1 cellular context compared by ENCODE assay signal in the genomic region with DNA sequence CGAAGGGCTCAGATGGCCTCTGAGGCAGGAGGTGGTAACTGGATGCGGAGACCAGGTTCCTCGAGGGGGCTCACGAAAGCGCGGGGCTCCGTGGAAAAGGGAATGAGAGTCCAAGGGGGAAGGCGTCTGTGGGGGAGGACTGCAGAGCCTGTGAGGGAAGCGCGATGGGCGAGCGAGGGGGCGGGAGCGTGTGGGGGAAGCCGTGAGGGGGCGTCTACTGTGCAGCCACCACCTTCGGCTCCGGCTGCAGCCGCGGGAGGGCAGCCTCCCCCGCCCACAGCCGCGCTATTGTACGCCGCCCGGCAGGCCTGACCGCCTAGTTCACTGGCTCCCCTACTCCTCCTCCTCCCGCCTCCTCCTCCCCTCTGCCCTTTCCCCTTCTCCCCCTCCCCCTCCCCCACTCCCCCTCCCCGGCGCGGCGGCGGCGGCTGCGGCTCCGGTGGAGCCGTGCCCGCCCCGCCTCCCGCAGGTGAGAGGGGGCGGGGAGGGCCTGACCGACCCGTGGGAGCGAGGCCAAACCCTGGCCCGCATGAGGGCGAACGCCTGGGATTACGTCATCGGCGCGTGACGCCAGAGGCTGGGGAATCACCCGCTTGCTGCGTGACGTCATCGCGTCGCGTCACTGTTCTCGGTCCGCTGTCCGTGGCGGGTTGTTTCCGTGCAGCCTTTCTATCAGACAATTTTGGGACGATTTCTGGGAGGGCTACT.
A peak's percentile ranks its signal among the peaks of the same experiment; 100 is the strongest.
TF ChIP-seq lines count a peak whose summit lies in the region.

PAK1 (minus strand) TSS at position 294 of the 708 bp plus-strand sequence. CDS start 81,574 bp downstream, outside the sequence.

TF ChIP-seq in HEK293, 187 proteins besides CTCF, POLR2A, EP300 and RAD21 (continued from another document and continues in another):
- TF ChIP-seq, protein P1, sequence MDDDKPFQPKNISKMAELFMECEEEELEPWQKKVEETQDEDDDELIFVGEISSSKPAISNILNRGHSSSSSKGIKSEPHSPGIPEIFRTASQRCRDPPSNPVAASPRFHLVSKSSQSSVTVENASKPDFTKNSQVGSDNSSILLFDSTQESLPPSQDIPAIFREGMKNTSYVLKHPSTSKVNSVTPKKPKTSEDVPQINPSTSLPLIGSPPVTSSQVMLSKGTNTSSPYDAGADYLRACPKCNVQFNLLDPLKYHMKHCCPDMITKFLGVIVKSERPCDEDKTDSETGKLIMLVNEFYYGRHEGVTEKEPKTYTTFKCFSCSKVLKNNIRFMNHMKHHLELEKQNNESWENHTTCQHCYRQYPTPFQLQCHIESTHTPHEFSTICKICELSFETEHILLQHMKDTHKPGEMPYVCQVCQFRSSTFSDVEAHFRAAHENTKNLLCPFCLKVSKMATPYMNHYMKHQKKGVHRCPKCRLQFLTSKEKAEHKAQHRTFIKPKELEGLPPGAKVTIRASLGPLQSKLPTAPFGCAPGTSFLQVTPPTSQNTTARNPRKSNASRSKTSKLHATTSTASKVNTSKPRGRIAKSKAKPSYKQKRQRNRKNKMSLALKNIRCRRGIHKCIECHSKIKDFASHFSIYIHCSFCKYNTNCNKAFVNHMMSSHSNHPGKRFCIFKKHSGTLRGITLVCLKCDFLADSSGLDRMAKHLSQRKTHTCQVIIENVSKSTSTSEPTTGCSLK (tag by site-specific recombination; IDR thresholded peaks at IDR 0.05) = no peak
- no peak for TF ChIP-seq MZF1 (tag by site-specific recombination; IDR thresholded peaks at IDR 0.05; ENCODE audit: borderline replicate concordance)
- no peak for TF ChIP-seq ZNF121 (tag by site-specific recombination; IDR thresholded peaks at IDR 0.05)
- TF ChIP-seq WT1 (tag by site-specific recombination; IDR thresholded peaks at IDR 0.05) = 0 out of 2 replicates have a peak, but pooled peaks have one; percentile 19
- peak; percentile 71; the same call in 1 of the 2 replicates for TF ChIP-seq ZFP37 (tag by site-specific recombination; IDR thresholded peaks at IDR 0.05)
- TF ChIP-seq, protein P2, sequence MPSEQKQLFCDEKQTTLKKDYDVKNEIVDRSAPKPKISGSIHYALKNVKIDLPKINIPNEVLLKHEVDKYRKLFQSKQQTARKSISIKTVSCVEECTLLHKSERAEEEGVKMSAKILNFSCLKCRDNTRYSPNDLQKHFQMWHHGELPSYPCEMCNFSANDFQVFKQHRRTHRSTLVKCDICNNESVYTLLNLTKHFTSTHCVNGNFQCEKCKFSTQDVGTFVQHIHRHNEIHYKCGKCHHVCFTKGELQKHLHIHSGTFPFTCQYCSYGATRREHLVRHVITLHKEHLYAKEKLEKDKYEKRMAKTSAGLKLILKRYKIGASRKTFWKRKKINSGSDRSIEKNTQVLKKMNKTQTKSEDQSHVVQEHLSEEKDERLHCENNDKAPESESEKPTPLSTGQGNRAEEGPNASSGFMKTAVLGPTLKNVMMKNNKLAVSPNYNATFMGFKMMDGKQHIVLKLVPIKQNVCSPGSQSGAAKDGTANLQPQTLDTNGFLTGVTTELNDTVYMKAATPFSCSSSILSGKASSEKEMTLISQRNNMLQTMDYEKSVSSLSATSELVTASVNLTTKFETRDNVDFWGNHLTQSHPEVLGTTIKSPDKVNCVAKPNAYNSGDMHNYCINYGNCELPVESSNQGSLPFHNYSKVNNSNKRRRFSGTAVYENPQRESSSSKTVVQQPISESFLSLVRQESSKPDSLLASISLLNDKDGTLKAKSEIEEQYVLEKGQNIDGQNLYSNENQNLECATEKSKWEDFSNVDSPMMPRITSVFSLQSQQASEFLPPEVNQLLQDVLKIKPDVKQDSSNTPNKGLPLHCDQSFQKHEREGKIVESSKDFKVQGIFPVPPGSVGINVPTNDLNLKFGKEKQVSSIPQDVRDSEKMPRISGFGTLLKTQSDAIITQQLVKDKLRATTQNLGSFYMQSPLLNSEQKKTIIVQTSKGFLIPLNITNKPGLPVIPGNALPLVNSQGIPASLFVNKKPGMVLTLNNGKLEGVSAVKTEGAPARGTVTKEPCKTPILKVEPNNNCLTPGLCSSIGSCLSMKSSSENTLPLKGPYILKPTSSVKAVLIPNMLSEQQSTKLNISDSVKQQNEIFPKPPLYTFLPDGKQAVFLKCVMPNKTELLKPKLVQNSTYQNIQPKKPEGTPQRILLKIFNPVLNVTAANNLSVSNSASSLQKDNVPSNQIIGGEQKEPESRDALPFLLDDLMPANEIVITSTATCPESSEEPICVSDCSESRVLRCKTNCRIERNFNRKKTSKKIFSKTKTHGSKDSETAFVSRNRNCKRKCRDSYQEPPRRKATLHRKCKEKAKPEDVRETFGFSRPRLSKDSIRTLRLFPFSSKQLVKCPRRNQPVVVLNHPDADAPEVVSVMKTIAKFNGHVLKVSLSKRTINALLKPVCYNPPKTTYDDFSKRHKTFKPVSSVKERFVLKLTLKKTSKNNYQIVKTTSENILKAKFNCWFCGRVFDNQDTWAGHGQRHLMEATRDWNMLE (tag by site-specific recombination; conservative IDR thresholded peaks at IDR 0.05; ENCODE audit: low read depth) = 0 out of 2 replicates have a peak, but pooled peaks have one; percentile 30
- TF ChIP-seq IKZF3 (tag by site-specific recombination; IDR thresholded peaks at IDR 0.05) = 0 out of 2 replicates have a peak, but pooled peaks have one; percentile 41
- peak; percentile 57 for TF ChIP-seq SP3 (tag by site-specific recombination; IDR thresholded peaks at IDR 0.05)
- TF ChIP-seq, protein P3, sequence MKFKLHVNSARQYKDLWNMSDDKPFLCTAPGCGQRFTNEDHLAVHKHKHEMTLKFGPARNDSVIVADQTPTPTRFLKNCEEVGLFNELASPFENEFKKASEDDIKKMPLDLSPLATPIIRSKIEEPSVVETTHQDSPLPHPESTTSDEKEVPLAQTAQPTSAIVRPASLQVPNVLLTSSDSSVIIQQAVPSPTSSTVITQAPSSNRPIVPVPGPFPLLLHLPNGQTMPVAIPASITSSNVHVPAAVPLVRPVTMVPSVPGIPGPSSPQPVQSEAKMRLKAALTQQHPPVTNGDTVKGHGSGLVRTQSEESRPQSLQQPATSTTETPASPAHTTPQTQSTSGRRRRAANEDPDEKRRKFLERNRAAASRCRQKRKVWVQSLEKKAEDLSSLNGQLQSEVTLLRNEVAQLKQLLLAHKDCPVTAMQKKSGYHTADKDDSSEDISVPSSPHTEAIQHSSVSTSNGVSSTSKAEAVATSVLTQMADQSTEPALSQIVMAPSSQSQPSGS (tag by site-specific recombination; IDR thresholded peaks at IDR 0.05; ENCODE audit: low read depth) = peak; percentile 100
- TF ChIP-seq ZNF792 (tag by site-specific recombination; IDR thresholded peaks at IDR 0.05) = no peak
- peak; percentile 40; the same call in 1 of the 2 replicates for TF ChIP-seq ZNF394 (tag by site-specific recombination; IDR thresholded peaks at IDR 0.05; ENCODE audit: borderline replicate concordance)
- peak; percentile 90; the same call in 1 of the 2 replicates for TF ChIP-seq ZSCAN5A (tag by site-specific recombination; IDR thresholded peaks at IDR 0.05)
- no peak for TF ChIP-seq ZFP3 (tag by site-specific recombination; IDR thresholded peaks at IDR 0.05; ENCODE audit: low read depth)
- TF ChIP-seq PRDM10 (tag by site-specific recombination; IDR thresholded peaks at IDR 0.05) = peak; percentile 47; the same call in 1 of the 2 replicates
- peak; percentile 53 for TF ChIP-seq ZBTB17 (tag by site-specific recombination; IDR thresholded peaks at IDR 0.05)
- 0 out of 2 replicates have a peak, but pooled peaks have one; percentile 21 for TF ChIP-seq BCL11A (tag by site-specific recombination; IDR thresholded peaks at IDR 0.05; ENCODE audit: low read depth)
- TF ChIP-seq SP7 (tag by site-specific recombination; IDR thresholded peaks at IDR 0.05) = peak; percentile 86
- TF ChIP-seq ZBTB44 (tag by site-specific recombination; IDR thresholded peaks at IDR 0.05) = 0 out of 2 replicates have a peak, but pooled peaks have one; percentile 6
- TF ChIP-seq ZNF202 (tag by site-specific recombination; IDR thresholded peaks at IDR 0.05; ENCODE audit: borderline replicate concordance) = no peak
- TF ChIP-seq ZNF658 (tag by site-specific recombination; IDR thresholded peaks at IDR 0.05) = no peak
- no peak for TF ChIP-seq ZNF677 (tag by site-specific recombination; IDR thresholded peaks at IDR 0.05)
- TF ChIP-seq SCRT2 (tag by site-specific recombination; IDR thresholded peaks at IDR 0.05) = no peak
- TF ChIP-seq, protein P4, sequence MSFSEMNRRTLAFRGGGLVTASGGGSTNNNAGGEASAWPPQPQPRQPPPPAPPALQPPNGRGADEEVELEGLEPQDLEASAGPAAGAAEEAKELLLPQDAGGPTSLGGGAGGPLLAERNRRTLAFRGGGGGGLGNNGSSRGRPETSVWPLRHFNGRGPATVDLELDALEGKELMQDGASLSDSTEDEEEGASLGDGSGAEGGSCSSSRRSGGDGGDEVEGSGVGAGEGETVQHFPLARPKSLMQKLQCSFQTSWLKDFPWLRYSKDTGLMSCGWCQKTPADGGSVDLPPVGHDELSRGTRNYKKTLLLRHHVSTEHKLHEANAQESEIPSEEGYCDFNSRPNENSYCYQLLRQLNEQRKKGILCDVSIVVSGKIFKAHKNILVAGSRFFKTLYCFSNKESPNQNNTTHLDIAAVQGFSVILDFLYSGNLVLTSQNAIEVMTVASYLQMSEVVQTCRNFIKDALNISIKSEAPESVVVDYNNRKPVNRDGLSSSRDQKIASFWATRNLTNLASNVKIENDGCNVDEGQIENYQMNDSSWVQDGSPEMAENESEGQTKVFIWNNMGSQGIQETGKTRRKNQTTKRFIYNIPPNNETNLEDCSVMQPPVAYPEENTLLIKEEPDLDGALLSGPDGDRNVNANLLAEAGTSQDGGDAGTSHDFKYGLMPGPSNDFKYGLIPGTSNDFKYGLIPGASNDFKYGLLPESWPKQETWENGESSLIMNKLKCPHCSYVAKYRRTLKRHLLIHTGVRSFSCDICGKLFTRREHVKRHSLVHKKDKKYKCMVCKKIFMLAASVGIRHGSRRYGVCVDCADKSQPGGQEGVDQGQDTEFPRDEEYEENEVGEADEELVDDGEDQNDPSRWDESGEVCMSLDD (tag by site-specific recombination; IDR thresholded peaks at IDR 0.05) = peak; percentile 69
- TF ChIP-seq GLIS1 (tag by site-specific recombination; IDR thresholded peaks at IDR 0.05) = peak; percentile 82
- TF ChIP-seq EGR2 (tag by site-specific recombination; IDR thresholded peaks at IDR 0.05; ENCODE audit: low read depth) = peak; percentile 74
- TF ChIP-seq ZNF223 (tag by site-specific recombination; IDR thresholded peaks at IDR 0.05) = no peak
- TF ChIP-seq ZNF660 (tag by site-specific recombination; IDR thresholded peaks at IDR 0.05) = peak; percentile 92
- no peak for TF ChIP-seq ZNF311 (tag by site-specific recombination; IDR thresholded peaks at IDR 0.05; ENCODE audit: borderline replicate concordance)
